ENCODE assay signal across 9 cellular contexts in the genomic region with DNA sequence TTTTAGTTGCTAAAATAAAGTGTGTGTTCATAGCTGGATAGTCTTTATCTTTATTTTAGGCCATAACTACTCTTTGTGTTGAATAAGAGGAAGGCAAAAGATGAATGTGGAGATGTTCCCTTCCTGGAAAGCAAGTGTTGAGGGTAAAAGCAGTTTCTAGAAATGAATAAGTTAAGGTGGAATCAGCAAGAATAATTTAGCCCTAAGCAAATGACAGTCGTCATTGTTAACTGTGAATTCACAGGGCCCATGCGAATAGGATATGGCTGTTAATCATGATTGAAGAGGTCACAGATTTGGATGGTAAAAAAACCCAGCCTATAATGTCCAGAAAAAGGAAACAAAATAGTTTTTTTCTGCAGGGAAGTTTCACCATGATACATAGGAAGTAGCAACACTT.
"Had no signal": no experiment of that assay in that cellular context is flagged by ENCODE, and none has a peak within 500 bp of the region (broad histone marks: within the 10 kb centered on the region; RNA-seq: fewer than 3 reads in every experiment).

No MANE protein-coding gene starts in this region.

- H3K27me3 Mint-ChIP-seq: IgD-negative memory B cell had no signal

- H3K4me1 ChIP-seq: HAP-1 had no signal

- H3K27ac ChIP-seq: HL-60 had no signal

- H3K27ac Mint-ChIP-seq: HFFc6 had no signal

- H3K36me3 Mint-ChIP-seq: IgD-negative memory B cell had no signal

- H3K4me3 Mint-ChIP-seq: HFFc6 had no signal

- H3K36me3 ChIP-seq: HAP-1 had no signal

- H3K9me3 Mint-ChIP-seq: HFFc6 had no signal

- ATAC-seq: HCT116, HepG2 had no signal

- H3K4me3 ChIP-seq: HAP-1 had no signal

- DNase-seq: GOT3, H7, HFFc6, KBM-7 had no signal
